ENCODE assay signal across 8 cellular contexts in genomic region chr1:21782868-21783678, GRCh38. TPM values are rescaled to one million over a fixed set of nuclear protein-coding genes. Genes with fewer than 3 reads are reported as not detected.
A peak's percentile ranks its signal among the peaks of the same experiment; 100 is the strongest.
DNase-seq lines count a peak whose midpoint lies in the region; ATAC-seq, FAIRE-seq and TF ChIP-seq lines count a peak whose summit lies in the region.

TSS of gene USP48 (minus strand) at chr1:21783149. CDS start at chr1:21782957, 192 bp downstream.

- H3K27ac ChIP-seq in cardiac muscle cell = peak within 1 kb of the TSS; percentile 99
- peak within 1 kb of the TSS; percentile 99 for H3K27ac ChIP-seq in parathyroid adenoma
- peak within 1 kb of the TSS; percentile 89 to 98 for H3K27ac ChIP-seq in tibial artery

- no peaks in the 10 kb centered on the region for H3K36me3 ChIP-seq in adipocyte (ENCODE audit: control insufficient read depth, insufficient read depth, low read length, severe bottlenecking)
- no peaks in the 10 kb centered on the region for H3K36me3 ChIP-seq in cardiac muscle cell
- no peaks in the 10 kb centered on the region for H3K36me3 ChIP-seq in parathyroid adenoma (ENCODE audit: control insufficient read depth, insufficient read depth, low read length)
- no peaks in the 10 kb centered on the region for H3K36me3 ChIP-seq in tibial artery

- FAIRE-seq in GM12891 (lab: Jason Lieb, UNC) = peak; percentile 99

- H3K79me2 ChIP-seq in parathyroid adenoma = peaks cover 24% of the 10 kb centered on the region

- TF ChIP-seq POLR2A in GM12891 (IDR thresholded peaks at IDR 0.05; ENCODE audit: low read depth, low read length) = peak; percentile 98

- peak within 1 kb of the TSS; percentile 96 for H2AFZ ChIP-seq in parathyroid adenoma

- DNase-seq in GM12891 (ENCODE audit: insufficient read length, low spot score) (peak; percentile 75), NCI-H1436 treated with DMSO at 0.1 percent for 48 hours (lab: John Stamatoyannopoulos, UW) (peak; percentile 62), T follicular helper cell (ENCODE audit: low read depth) (peak; percentile 93), adipocyte (ENCODE audit: low read depth) (peak; percentile 98), cardiac muscle cell (ENCODE audit: low read depth in 1 of 2, low spot score in 1 of 2) (peak; percentile 97 to 98), tibial artery (peak; percentile 96 to 97)

- no peak for TF ChIP-seq CTCF in cardiac muscle cell (IDR thresholded peaks at IDR 0.05; ENCODE audit: low read depth, low read length)
- TF ChIP-seq CTCF in parathyroid adenoma (IDR thresholded peaks at IDR 0.05) = peak; percentile 7
- TF ChIP-seq CTCF in tibial artery (IDR thresholded peaks at IDR 0.05) = no peak

- H3K4me3 ChIP-seq in adipocyte (ENCODE audit: low read length) (peak within 1 kb of the TSS; percentile 97), cardiac muscle cell (peak within 1 kb of the TSS; percentile 51), parathyroid adenoma (ENCODE audit: low read depth, low read length) (peak within 1 kb of the TSS; percentile 90), tibial artery (peak within 1 kb of the TSS; percentile 79 to 92)

- H3K27me3 ChIP-seq in adipocyte (replicated peaks; ENCODE audit: control insufficient read depth, insufficient read depth, low read length) (no peaks in the 10 kb centered on the region), cardiac muscle cell (no peaks in the 10 kb centered on the region), parathyroid adenoma (ENCODE audit: control insufficient read depth, insufficient read depth, low read length) (no peaks in the 10 kb centered on the region), tibial artery (no peaks in the 10 kb centered on the region)

- ATAC-seq in HG02852 (IDR thresholded peaks at IDR 0.05; ENCODE audit: unreplicated experiment) = peak; percentile 66

- peak within 1 kb of the TSS; percentile 89 for H3K4me2 ChIP-seq in parathyroid adenoma (ENCODE audit: low read length)

- peaks cover 6% of the 10 kb centered on the region for H3K4me1 ChIP-seq in adipocyte (ENCODE audit: control insufficient read depth, insufficient read depth, low read length)
- H3K4me1 ChIP-seq in cardiac muscle cell (ENCODE audit: low read depth) = peaks cover 5% of the 10 kb centered on the region
- H3K4me1 ChIP-seq in parathyroid adenoma = no peaks in the 10 kb centered on the region
- H3K4me1 ChIP-seq in tibial artery = peaks cover 0 to 32% (median 16%) of the 10 kb centered on the region in 4 donors

- no peaks in the 10 kb centered on the region for H3K9me3 ChIP-seq in adipocyte (ENCODE audit: control insufficient read depth, low read length)
- H3K9me3 ChIP-seq in cardiac muscle cell (ENCODE audit: low read depth) = no peaks in the 10 kb centered on the region
- no peaks in the 10 kb centered on the region for H3K9me3 ChIP-seq in parathyroid adenoma (ENCODE audit: control insufficient read depth, low read length)
- H3K9me3 ChIP-seq in tibial artery = no peaks in the 10 kb centered on the region

- H3K9ac ChIP-seq in adipocyte (ENCODE audit: low read length) (peak within 1 kb of the TSS; percentile 99), parathyroid adenoma (peak within 1 kb of the TSS; percentile 90)

- intact Hi-C loops in tibial artery (cut with DNase I; ENCODE audit: low total_unique reads) = loop anchor here (10.0 kb wide), 1 partner anchor 182 kb away; no protein-coding TSS in a partner anchor

TF ChIP-seq in GM12891, 5 proteins besides CTCF, POLR2A, EP300 and RAD21:
- TF ChIP-seq PAX5 (IDR thresholded peaks at IDR 0.05; ENCODE audit: insufficient read depth, low read length, severe bottlenecking) = no peak
- TF ChIP-seq TAF1 (IDR thresholded peaks at IDR 0.05; ENCODE audit: low read depth, low read length) = peak; percentile 95
- TF ChIP-seq SPI1 (IDR thresholded peaks at IDR 0.05; ENCODE audit: low read depth, low read length) = peak; percentile 33; the same call in 1 of the 2 replicates
- peak; percentile 72; the same call in 1 of the 2 replicates for TF ChIP-seq POU2F2 (IDR thresholded peaks at IDR 0.05; ENCODE audit: low read depth, low read length)
- TF ChIP-seq POLR2AphosphoS5 (IDR thresholded peaks at IDR 0.05; ENCODE audit: low read depth, low read length) = peak; percentile 99

RNA-seq across cellular contexts. Expression of gene USP48, which starts in this region (rescaled TPM):
- 46.3 TPM for polyA plus RNA-seq in GM12891 (2012; ENCODE audit: low read depth, missing spikeins)
- total RNA-seq in cardiac muscle cell = 20.1 and 29.6 TPM in 2 replicates
- 39.2 and 52.4 TPM in 2 replicates for polyA plus RNA-seq in cardiac muscle cell

Comparison
In these comparisons a context has a peak if more than half of its experiments do, and no peak if none do; other contexts are left out.
1. Peak in every context shown above with its lines: DNase-seq, ATAC-seq, H3K4me3 ChIP-seq and H3K27ac ChIP-seq.